ENCODE assay signal across 19 cellular contexts in genomic region chr11:125337836-125338235, GRCh38.
A peak's percentile ranks its signal among the peaks of the same experiment; 100 is the strongest.
DNase-seq lines count a peak whose midpoint lies in the region; ATAC-seq and TF ChIP-seq lines count a peak whose summit lies in the region.
"Had no signal": no experiment of that assay in that cellular context is flagged by ENCODE, and none has a peak within 500 bp of the region (broad histone marks: within the 10 kb centered on the region; RNA-seq: fewer than 3 reads in every experiment).

No MANE protein-coding gene starts in this region.

- H3K27me3 Mint-ChIP-seq in nephron (ENCODE audit: low read depth): peaks cover 11% of the 10 kb centered on the region

- DNase-seq in LHCN-M2 (ENCODE audit: low read depth) (peak; percentile 35), spleen (peak; percentile 21), AG08396 (ENCODE audit: low spot score) (no peak), dermis blood vessel endothelial cell (no peak)
- DNase-seq: ACHN; activated T-cell treated with anti-CD3 and anti-CD28 coated beads, Interleukin-2, amount 50 U/mL, for 48 hours; CD4-positive, CD25-positive, alpha-beta regulatory T cell; GF-D8; KG1; NCI-H187 treated with DMSO at 0.1 percent for 48 hours; stimulated activated CD4-positive, alpha-beta T cell treated with anti-CD3 and anti-CD28 coated beads, Interleukin-4, amount 100 ng/mL, for 24 hours had no signal

- H3K4me3 ChIP-seq in gastroesophageal sphincter: no peak overlapping the region
- no peak overlapping the region for H3K4me3 ChIP-seq in spleen
- H3K4me3 ChIP-seq: SK-N-MC had no signal

- TF ChIP-seq CTCF in gastroesophageal sphincter (IDR thresholded peaks at IDR 0.05): no peak
- TF ChIP-seq CTCF in nephron (IDR thresholded peaks at IDR 0.05; ENCODE audit: unreplicated experiment in 3 of 3): no peak
- TF ChIP-seq CTCF in spleen (IDR thresholded peaks at IDR 0.05 in 8 of 11, conservative IDR thresholded peaks at IDR 0.05 in 3 of 11): no peak

- peaks cover 30% of the 10 kb centered on the region for H3K36me3 Mint-ChIP-seq in nephron (ENCODE audit: low read depth)
- H3K36me3 Mint-ChIP-seq: activated naive CD4-positive, alpha-beta T cell treated with anti-CD3 and anti-CD28 coated beads, Interleukin-2, amount 50 U/mL, for 72 hours; CD4-positive, CD25-positive, alpha-beta regulatory T cell had no signal

- no peak for TF ChIP-seq EP300 in gastroesophageal sphincter (IDR thresholded peaks at IDR 0.05)

- H3K9me3 ChIP-seq in gastroesophageal sphincter (no peaks in the 10 kb centered on the region), spleen (no peaks in the 10 kb centered on the region)

- ATAC-seq in gastroesophageal sphincter (no peak), GM21737 (IDR thresholded peaks at IDR 0.05; ENCODE audit: unreplicated experiment) (no peak), GM18907 (IDR thresholded peaks at IDR 0.05; ENCODE audit: unreplicated experiment) (no peak)
- ATAC-seq: activated naive CD4-positive, alpha-beta T cell treated with anti-CD3 and anti-CD28 coated beads, Interleukin-2, amount 50 U/mL, for 72 hours had no signal

- H3K36me3 ChIP-seq in gastroesophageal sphincter (peaks cover 0 to under 1% of the 10 kb centered on the region in 2 donors), spleen (no peaks in the 10 kb centered on the region)

- no peak overlapping the region for H3K4me3 Mint-ChIP-seq in nephron
- H3K4me3 Mint-ChIP-seq: CD4-positive, CD25-positive, alpha-beta regulatory T cell; dendritic cell treated with granulocyte-macrophage colony-stimulating factor and Interleukin-4, amounts not matched to agents 40 ng/mL and 50 ng/mL, for 4 days had no signal

- TF ChIP-seq POLR2A in gastroesophageal sphincter (IDR thresholded peaks at IDR 0.05): no peak
- no peak for TF ChIP-seq POLR2A in spleen (IDR thresholded peaks at IDR 0.05)

- H3K27ac ChIP-seq in gastroesophageal sphincter: peak overlapping the region in 3 of 4 donors; percentile 38 to 56 (median 54)
- peak overlapping the region in 2 of 8 donors; percentile 44 to 45 for H3K27ac ChIP-seq in spleen
- H3K27ac ChIP-seq: epithelial cell of prostate, SK-N-MC had no signal

- H3K9me3 Mint-ChIP-seq in nephron: no peaks in the 10 kb centered on the region
- H3K9me3 Mint-ChIP-seq: activated naive CD4-positive, alpha-beta T cell treated with anti-CD3 and anti-CD28 coated beads, Interleukin-2, amount 50 U/mL, for 72 hours; CD4-positive, CD25-positive, alpha-beta regulatory T cell; dendritic cell treated with granulocyte-macrophage colony-stimulating factor and Interleukin-4, amounts not matched to agents 40 ng/mL and 50 ng/mL, for 4 days had no signal

- H3K27me3 ChIP-seq in gastroesophageal sphincter (no peaks in the 10 kb centered on the region), spleen (replicated peaks in 1 of 7) (peaks cover 0 to 16% (median 0%) of the 10 kb centered on the region in 7 donors)

- 83 to 91% methylated on average over 1 to 3 of the region's 4 CpGs for WGBS in gastroesophageal sphincter (ENCODE audit: low coverage in 1 of 2), 2 donors
- 82 to 90% (median 85%) methylated on average over 4 of the region's 4 CpGs for WGBS in spleen, 5 donors

- peaks cover 70% of the 10 kb centered on the region for H3K4me1 Mint-ChIP-seq in nephron
- H3K4me1 Mint-ChIP-seq: CD4-positive, CD25-positive, alpha-beta regulatory T cell had no signal

- peak overlapping the region in 2 of 3 experiments; percentile 32 to 92 for H3K27ac Mint-ChIP-seq in nephron
- H3K27ac Mint-ChIP-seq: CD4-positive, CD25-positive, alpha-beta regulatory T cell; dendritic cell treated with granulocyte-macrophage colony-stimulating factor and Interleukin-4, amounts not matched to agents 40 ng/mL and 50 ng/mL, for 4 days had no signal

- H3K4me1 ChIP-seq in gastroesophageal sphincter: peaks cover 0 to 24% (median 0%) of the 10 kb centered on the region in 3 donors
- no peaks in the 10 kb centered on the region for H3K4me1 ChIP-seq in spleen

- intact Hi-C loops in spleen (cut with DNase I; ENCODE audit: low total_unique reads): no loop called here

Comparison
In these comparisons a context has a peak if more than half of its experiments do, and no peak if none do; other contexts are left out.
1. DNase-seq: peak in LHCN-M2 (single experiment) and spleen (single experiment); none in AG08396 (single experiment) and dermis blood vessel endothelial cell (single experiment).